Comparison of ENCODE assay signal across 1 cellular context in the genomic region with DNA sequence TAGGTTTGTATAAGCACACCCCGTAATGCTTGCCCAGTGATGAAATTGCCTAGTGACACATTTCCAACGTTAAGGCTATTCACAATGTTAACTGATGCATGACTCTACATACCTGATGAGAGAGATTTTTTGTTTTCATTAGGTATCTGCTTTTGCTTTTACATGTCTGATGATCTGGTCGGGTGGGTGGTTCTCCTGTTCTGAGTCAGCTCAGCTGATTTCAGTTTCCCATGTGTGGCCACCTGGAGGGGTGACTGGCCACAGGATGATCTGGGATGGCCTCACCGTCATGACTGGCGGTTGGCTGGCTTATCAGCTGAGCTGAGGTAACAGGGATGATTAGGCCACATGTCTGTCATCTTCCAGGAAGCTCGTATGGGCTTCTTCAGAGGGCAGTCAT.
TF ChIP-seq lines count a peak whose summit lies in the region.

No MANE protein-coding gene starts in this region.

TF ChIP-seq in HepG2, 621 proteins besides CTCF, POLR2A, EP300 and RAD21 (continued from another document):
- TF ChIP-seq, protein P1, sequence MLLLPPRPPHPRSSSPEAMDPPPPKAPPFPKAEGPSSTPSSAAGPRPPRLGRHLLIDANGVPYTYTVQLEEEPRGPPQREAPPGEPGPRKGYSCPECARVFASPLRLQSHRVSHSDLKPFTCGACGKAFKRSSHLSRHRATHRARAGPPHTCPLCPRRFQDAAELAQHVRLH (CRISPR knock-in tag; IDR thresholded peaks at IDR 0.05; ENCODE audit: borderline replicate concordance, low read depth) = no peak
- no peak for TF ChIP-seq ZNF230 (CRISPR knock-in tag; IDR thresholded peaks at IDR 0.05)
